8 cellular contexts compared by ENCODE assay signal in the genomic region with DNA sequence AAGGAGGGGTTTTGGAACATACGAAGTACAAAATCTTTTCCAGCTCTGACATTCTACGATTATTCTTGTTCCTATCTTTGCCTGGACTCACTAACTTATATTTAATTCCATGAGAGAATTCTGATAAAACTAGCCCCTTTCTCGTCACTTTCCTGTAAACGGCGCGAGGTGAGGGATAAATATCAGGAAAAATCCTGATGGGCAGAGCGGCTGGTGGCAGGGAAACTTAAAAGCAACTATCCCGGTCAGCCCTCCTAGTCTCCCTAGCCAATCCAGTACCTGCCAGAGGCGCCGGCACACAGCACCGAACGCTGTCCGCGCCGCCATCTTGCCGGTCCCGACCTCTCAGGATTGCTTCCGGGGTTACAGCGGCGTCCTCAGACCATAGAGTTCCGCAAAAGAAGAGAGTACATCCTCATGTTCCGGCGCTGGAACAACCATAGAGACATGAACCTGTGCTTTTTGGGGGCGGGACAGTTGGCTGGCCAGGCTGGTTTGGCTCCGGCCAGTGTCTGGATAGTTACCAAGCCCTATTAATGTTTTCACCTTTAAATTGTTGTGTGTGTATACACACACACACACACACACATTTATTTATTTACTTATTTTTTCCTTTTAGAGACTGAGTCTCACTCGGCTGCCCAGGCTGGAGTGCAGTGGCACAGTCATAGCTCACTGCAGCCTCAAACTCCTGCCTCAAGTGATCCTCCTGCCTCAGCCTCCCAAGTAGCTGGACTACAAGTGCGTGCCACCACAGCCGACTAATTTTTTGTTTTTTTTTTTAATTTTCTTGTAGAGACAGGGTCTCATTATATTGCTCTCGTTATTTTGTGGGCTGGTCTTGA. TPM values are rescaled to one million over a fixed set of nuclear protein-coding genes. Genes with fewer than 3 reads are reported as not detected.
DNase-seq lines count a peak whose midpoint lies in the region; ATAC-seq, FAIRE-seq and TF ChIP-seq lines count a peak whose summit lies in the region.

A gene (minus strand): TSS at position 339 of the 845 bp plus-strand sequence. CDS start 12 bp downstream, at position 327.

- POLR2A ChIA-PET in HepG2 (lab: Yijun Ruan, JAX), result interaction anchor here (0.8 to 2.3 kb wide), 7 partner anchors 9 to 434 kb away, joined by 3 to 9 read pairs (median 3); a partner anchor contains a TSS

- BruUV-seq in HepG2 (replicated peaks; lab: Mats Ljungman, UMichigan), result no TSS peak

- peak within 1 kb of the TSS; percentile 93 for H3K9ac ChIP-seq in HepG2 (ENCODE audit: insufficient read depth, low read depth, low read length)

- ATAC-seq in GM19395 (IDR thresholded peaks at IDR 0.05; ENCODE audit: unreplicated experiment), result peak; percentile 89
- ATAC-seq in HG03565 (IDR thresholded peaks at IDR 0.05; ENCODE audit: unreplicated experiment), result peak; percentile 78
- ATAC-seq in HepG2, result peak; percentile 98

- TF ChIP-seq POLR2A in HepG2 (IDR thresholded peaks at IDR 0.05; ENCODE audit: insufficient read depth in 1 of 2, low read depth in 2 of 2, low read length in 2 of 2), result peak; percentile 89 to 96

- TF ChIP-seq CTCF in C4-2B (conservative IDR thresholded peaks at IDR 0.05) (no peak), HepG2 (CRISPR knock-in tag; IDR thresholded peaks at IDR 0.05) (peak; percentile 37; the same call in 1 of the 2 replicates)

- FAIRE-seq in HepG2 (lab: Jason Lieb, UNC), result peak; percentile 86

- peaks cover 20% of the 10 kb centered on the region for H3K79me2 ChIP-seq in HepG2 (ENCODE audit: insufficient read depth, low read length)

- H2AFZ ChIP-seq in HepG2 (ENCODE audit: low read length), result peak within 1 kb of the TSS; percentile 72

- peak within 1 kb of the TSS; percentile 69 to 100 (median 84) for H3K4me3 ChIP-seq in HepG2 (replicated peaks in 1 of 3; ENCODE audit: insufficient read depth in 1 of 3, low read depth in 2 of 3, low read length in 3 of 3)

- WGBS in HepG2 (ENCODE audit: low lambda C conversion rate), result 11% methylated on average over 28 of the region's 29 CpGs

- H3K4me1 ChIP-seq in HepG2 (ENCODE audit: insufficient read depth, low read length), result peaks cover 49% of the 10 kb centered on the region

- 0 out of 2 replicates have a peak, but pooled peaks have one; percentile 18 for TF ChIP-seq RAD21 in HepG2 (CRISPR knock-in tag; IDR thresholded peaks at IDR 0.05)

- no peaks in the 10 kb centered on the region; a peak in 1 of 5 replicates for H3K27me3 ChIP-seq in HepG2 (ENCODE audit: control insufficient read depth in 1 of 2, insufficient read depth in 2 of 2, low read length in 2 of 2)

- peak; percentile 95 for DNase-seq in NCI-H774 (lab: John Stamatoyannopoulos, UW)
- DNase-seq in activated CD4-positive, alpha-beta T cell treated with anti-CD3 and anti-CD28 coated beads, Interleukin-2, amount 50 U/mL, for 4 hours, result peak; percentile 87 to 89
- peak; percentile 92 to 96 for DNase-seq in dermis microvascular lymphatic vessel endothelial cell (ENCODE audit: low read depth in 2 of 2)
- DNase-seq in HepG2 (ENCODE audit: low spot score), result peak; percentile 97
- peak; percentile 88 for DNase-seq in stimulated activated CD4-positive, alpha-beta T cell treated with anti-CD3 and anti-CD28 coated beads, Interleukin-4, amount 100 ng/mL, for 1 hour

- in situ Hi-C loops in HepG2 (cut with HindIII; ENCODE audit: extremely low pct_ligation_motif_present, low pct_unique_long_range_greater_than_20kb), result loop anchor here (25.0 kb wide), 1 partner anchor 430 kb away; a partner anchor contains a TSS

- CTCF ChIA-PET in HepG2 (lab: Yijun Ruan, JAX; ENCODE audit: low intra/inter-chr PET ratio, low total read pairs), result interaction anchor here (1.5 kb wide), 1 partner anchor 51 kb away, joined by 5 read pairs; no protein-coding TSS in a partner anchor

- peak within 1 kb of the TSS; percentile 85 for H3K4me2 ChIP-seq in HepG2 (ENCODE audit: low read depth, low read length)

- peaks cover 2 to 12% of the 10 kb centered on the region in 2 experiments for H3K36me3 ChIP-seq in HepG2 (replicated peaks in 1 of 2; ENCODE audit: control insufficient read depth in 1 of 2, insufficient read depth in 2 of 2, low read length in 2 of 2)

- TF ChIP-seq EP300 in HepG2 (IDR thresholded peaks at IDR 0.05; ENCODE audit: low read depth in 2 of 2, low read length in 2 of 2), result peak in 1 of 2 experiments; percentile 33; a peak in 1 of 4 replicates
- no peak; the same call in 1 of the 2 replicates for TF ChIP-seq EP300 in HepG2 (CRISPR knock-in tag; IDR thresholded peaks at IDR 0.05; ENCODE audit: borderline replicate concordance)

- no peaks in the 10 kb centered on the region for H4K20me1 ChIP-seq in HepG2 (ENCODE audit: insufficient read depth, low read length)

- no peaks in the 10 kb centered on the region for H3K9me3 ChIP-seq in HepG2 (ENCODE audit: low read length)

- peak within 1 kb of the TSS; percentile 75 for H3K27ac ChIP-seq in C4-2B
- H3K27ac ChIP-seq in HepG2 (ENCODE audit: extremely low read length, insufficient read depth, low read length), result peak within 1 kb of the TSS; percentile 83

- intact Hi-C loops in HepG2 (cut with micrococcal nuclease; ENCODE audit: unreplicated experiment), result loop anchor here (1.0 kb wide), 1 partner anchor 296 kb away; a partner anchor contains a TSS

TF ChIP-seq in HepG2, 621 proteins besides CTCF, POLR2A, EP300 and RAD21 (continues in another document):
- no peak for TF ChIP-seq SMAD9 (CRISPR knock-in tag; IDR thresholded peaks at IDR 0.05)
- TF ChIP-seq ZNF775 (CRISPR knock-in tag; IDR thresholded peaks at IDR 0.05; ENCODE audit: borderline replicate concordance), result no peak

RNA-seq across cellular contexts. Expression of the gene that starts here (rescaled TPM):
- total RNA-seq in dermis microvascular lymphatic vessel endothelial cell (36.3 and 53.4 TPM in 2 replicates), HepG2 (2016; rRNA removed; fragmentation: Illumina TruSeq; extraction: Trizol) (54.6 and 79.2 TPM in 2 replicates)
- total RNA-seq in HepG2 (2016; cell fraction: cytosol; rRNA removed; fragmentation: Illumina TruSeq; extraction: Trizol; ENCODE audit: low read depth), result 12.2 and 13.6 TPM in 2 replicates
- total RNA-seq in HepG2 (2016; cell fraction: insoluble cytoplasmic fraction; rRNA removed; fragmentation: Illumina TruSeq; extraction: Trizol), result 55.4 and 85.0 TPM in 2 replicates
- 37.8 and 41.2 TPM in 2 replicates for total RNA-seq in HepG2 (2016; cell fraction: membrane; rRNA removed; fragmentation: Illumina TruSeq; extraction: Trizol)
- total RNA-seq in HepG2 (2016; cell fraction: nucleus; rRNA removed; fragmentation: Illumina TruSeq; extraction: Trizol), result 20.0 and 20.7 TPM in 2 replicates
- 22.8 and 31.7 TPM in 2 replicates for polyA plus RNA-seq in HepG2 (2011; rRNA removed)
- 16.1 and 23.7 TPM in 2 replicates for polyA plus RNA-seq in HepG2 (2011; cell fraction: cytosol; rRNA removed)
- 4.2 and 5.9 TPM in 2 replicates for polyA plus RNA-seq in HepG2 (2011; cell fraction: nucleus; rRNA removed)
- polyA plus RNA-seq in HepG2 (2012), result 22.8 and 28.4 TPM in 2 replicates
- polyA plus RNA-seq in HepG2 (2016; cell fraction: cytosol; fragmentation: Illumina TruSeq; extraction: Trizol; ENCODE audit: low read depth), result 14.5 and 15.5 TPM in 2 replicates
- 81.8 and 85.5 TPM in 2 replicates for polyA plus RNA-seq in HepG2 (2016; cell fraction: insoluble cytoplasmic fraction; fragmentation: Illumina TruSeq; extraction: Trizol; ENCODE audit: low read depth)
- polyA plus RNA-seq in HepG2 (2016; cell fraction: membrane; fragmentation: Illumina TruSeq; extraction: Trizol; ENCODE audit: low read depth), result 32.1 and 36.3 TPM in 2 replicates
- polyA plus RNA-seq in HepG2 (2016; cell fraction: nucleus; fragmentation: Illumina TruSeq; extraction: Trizol; ENCODE audit: insufficient read depth, low read depth), result 30.6 and 31.3 TPM in 2 replicates
- 5.2 and 11.4 TPM in 2 replicates for polyA minus RNA-seq in HepG2 (2011; rRNA and poly(A)+ RNA removed; ENCODE audit: low replicate concordance)
- polyA minus RNA-seq in HepG2 (2011; cell fraction: cytosol; rRNA and poly(A)+ RNA removed), result 13.1 and 14.4 TPM in 2 replicates
- polyA minus RNA-seq in HepG2 (2011; cell fraction: nucleus; rRNA and poly(A)+ RNA removed), result 12.4 and 15.7 TPM in 2 replicates

Comparison
In these comparisons a context has a peak if more than half of its experiments do, and no peak if none do; other contexts are left out.
1. Peak in every context shown above with its lines: DNase-seq, ATAC-seq, H3K4me3 ChIP-seq and H3K27ac ChIP-seq.